ENCODE assay signal across 13 cellular contexts in the genomic region with DNA sequence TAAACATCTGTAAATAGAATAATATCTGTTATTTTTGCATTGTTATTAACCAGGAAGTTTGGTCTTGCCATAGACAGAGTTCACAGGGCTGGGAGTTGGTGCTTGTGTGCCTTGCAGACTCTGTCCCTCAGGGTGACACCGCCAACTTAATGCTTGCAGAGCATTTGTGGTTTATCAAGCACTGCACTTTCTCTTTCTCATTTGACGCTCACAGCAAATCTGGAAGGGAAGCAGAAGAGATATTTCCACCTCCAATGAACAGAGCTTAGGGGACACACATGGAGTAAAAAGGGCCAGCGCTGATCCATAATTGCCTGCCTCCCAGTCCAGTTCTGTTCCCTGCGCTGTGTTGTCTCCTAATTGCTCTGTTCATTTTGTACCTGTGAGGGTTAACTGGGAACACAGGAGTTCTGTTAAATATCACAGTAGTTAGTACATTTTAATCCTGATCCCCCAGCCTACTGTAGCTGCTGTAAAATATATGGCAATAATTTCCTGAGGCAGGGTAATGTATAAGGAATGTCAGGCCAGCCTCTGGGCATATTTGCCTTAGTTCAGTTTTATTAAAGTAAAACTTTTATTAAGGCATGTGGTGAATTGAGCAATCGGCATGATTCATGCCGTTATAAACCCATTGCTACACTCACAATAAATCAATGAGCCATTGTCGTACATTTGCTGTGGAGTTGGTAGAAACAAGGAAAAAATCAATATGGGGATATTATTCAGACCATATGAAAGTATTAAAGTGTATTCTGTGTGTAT.
A peak's percentile ranks its signal among the peaks of the same experiment; 100 is the strongest.
DNase-seq lines count a peak whose midpoint lies in the region; ATAC-seq and TF ChIP-seq lines count a peak whose summit lies in the region.
"Had no signal": no experiment of that assay in that cellular context is flagged by ENCODE, and none has a peak within 500 bp of the region (broad histone marks: within the 10 kb centered on the region; RNA-seq: fewer than 3 reads in every experiment).

No MANE protein-coding gene starts in this region.

- peak; percentile 34 for ATAC-seq in GM19463 (IDR thresholded peaks at IDR 0.05; ENCODE audit: unreplicated experiment)
- ATAC-seq in activated CD8-positive, alpha-beta T cell treated with anti-CD3 and anti-CD28 coated beads, Interleukin-2, amount 10 ng/mL, durations not matched to agents 7 days and 5 days = no peak
- ATAC-seq: activated naive CD8-positive, alpha-beta T cell treated with anti-CD3 and anti-CD28 coated beads, Interleukin-2, amount 50 U/mL, for 24 hours; naive thymus-derived CD8-positive, alpha-beta T cell had no signal

- H3K4me1 ChIP-seq in skeletal muscle satellite cell (ENCODE audit: control insufficient read depth, insufficient read depth, low read length) = peaks cover 60% of the 10 kb centered on the region
- no peaks in the 10 kb centered on the region for H3K4me1 ChIP-seq in CD8-positive, alpha-beta memory T cell (ENCODE audit: insufficient read depth, low read length)

- CTCF ChIA-PET in RWPE1 (lab: Yijun Ruan, JAX) = interaction anchor here (0.7 kb wide), 1 partner anchor 303 kb away, joined by 4 read pairs; no protein-coding TSS in a partner anchor
- CTCF ChIA-PET in activated CD8-positive, alpha-beta T cell treated with anti-CD3 and anti-CD28 coated beads, Interleukin-2, amount 10 ng/mL, durations not matched to agents 7 days and 5 days (lab: Charles Lee) = no interaction called here
- CTCF ChIA-PET in CD8-positive, alpha-beta memory T cell (lab: Charles Lee) = no interaction called here

- H3K4me2 ChIP-seq in skeletal muscle satellite cell (ENCODE audit: low read length) = peak overlapping the region; percentile 66
- H3K4me2 ChIP-seq: KMS-11 had no signal

- no peak overlapping the region for H3K27ac Mint-ChIP-seq in activated CD8-positive, alpha-beta T cell treated with anti-CD3 and anti-CD28 coated beads, Interleukin-2, amount 10 ng/mL, durations not matched to agents 7 days and 5 days
- no peak overlapping the region for H3K27ac Mint-ChIP-seq in CD8-positive, alpha-beta memory T cell
- H3K27ac Mint-ChIP-seq: activated naive CD8-positive, alpha-beta T cell treated with anti-CD3 and anti-CD28 coated beads, Interleukin-2, amount 50 U/mL, for 24 hours; naive thymus-derived CD8-positive, alpha-beta T cell had no signal

- H3K27ac ChIP-seq in RWPE1 = peak overlapping the region; percentile 91
- H3K27ac ChIP-seq in CD8-positive, alpha-beta memory T cell (ENCODE audit: low read depth, low read length) = no peak overlapping the region
- H3K27ac ChIP-seq: KMS-11 had no signal

- no peaks in the 10 kb centered on the region for H3K4me1 Mint-ChIP-seq in activated CD8-positive, alpha-beta T cell treated with anti-CD3 and anti-CD28 coated beads, Interleukin-2, amount 10 ng/mL, durations not matched to agents 7 days and 5 days (ENCODE audit: low read depth)
- H3K4me1 Mint-ChIP-seq in CD8-positive, alpha-beta memory T cell = no peaks in the 10 kb centered on the region
- H3K4me1 Mint-ChIP-seq: activated naive CD8-positive, alpha-beta T cell treated with anti-CD3 and anti-CD28 coated beads, Interleukin-2, amount 50 U/mL, for 24 hours; naive thymus-derived CD8-positive, alpha-beta T cell had no signal

- no peak for TF ChIP-seq CTCF in RWPE1 (conservative IDR thresholded peaks at IDR 0.05; ENCODE audit: low read depth)

- no peaks in the 10 kb centered on the region for H3K36me3 ChIP-seq in skeletal muscle satellite cell (ENCODE audit: insufficient read depth, low read length)
- H3K36me3 ChIP-seq in CD8-positive, alpha-beta memory T cell (ENCODE audit: insufficient read depth, low read length) = no peaks in the 10 kb centered on the region

- POLR2A ChIA-PET in RWPE1 (lab: Yijun Ruan, JAX; ENCODE audit: low non-redundant PET) = no interaction called here
- POLR2A ChIA-PET in activated CD8-positive, alpha-beta T cell treated with anti-CD3 and anti-CD28 coated beads, Interleukin-2, amount 10 ng/mL, durations not matched to agents 7 days and 5 days (lab: Charles Lee) = no interaction called here
- POLR2A ChIA-PET in CD8-positive, alpha-beta memory T cell (lab: Charles Lee) = no interaction called here

- H3K27me3 Mint-ChIP-seq in activated CD8-positive, alpha-beta T cell treated with anti-CD3 and anti-CD28 coated beads, Interleukin-2, amount 10 ng/mL, durations not matched to agents 7 days and 5 days (ENCODE audit: low read depth) = no peaks in the 10 kb centered on the region
- H3K27me3 Mint-ChIP-seq in CD8-positive, alpha-beta memory T cell = peaks cover 0 to 2% of the 10 kb centered on the region in 2 donors
- H3K27me3 Mint-ChIP-seq: activated naive CD8-positive, alpha-beta T cell treated with anti-CD3 and anti-CD28 coated beads, Interleukin-2, amount 50 U/mL, for 24 hours had no signal

- H3K9ac ChIP-seq in skeletal muscle satellite cell (ENCODE audit: low read depth, low read length) = peak overlapping the region; percentile 37
- H3K9ac ChIP-seq: KMS-11 had no signal

- H3K9me3 ChIP-seq in skeletal muscle satellite cell (replicated peaks; ENCODE audit: low read length) = no peaks in the 10 kb centered on the region
- no peaks in the 10 kb centered on the region for H3K9me3 ChIP-seq in CD8-positive, alpha-beta memory T cell (ENCODE audit: low read length)

- no peaks in the 10 kb centered on the region for H3K36me3 Mint-ChIP-seq in activated CD8-positive, alpha-beta T cell treated with anti-CD3 and anti-CD28 coated beads, Interleukin-2, amount 10 ng/mL, durations not matched to agents 7 days and 5 days (ENCODE audit: low read depth)
- no peaks in the 10 kb centered on the region for H3K36me3 Mint-ChIP-seq in CD8-positive, alpha-beta memory T cell
- H3K36me3 Mint-ChIP-seq: naive thymus-derived CD8-positive, alpha-beta T cell had no signal

- H3K27me3 ChIP-seq in skeletal muscle satellite cell (ENCODE audit: control insufficient read depth, insufficient read depth, low read length) = no peaks in the 10 kb centered on the region
- H3K27me3 ChIP-seq in CD8-positive, alpha-beta memory T cell (ENCODE audit: insufficient read depth, low read length, poor library complexity, severe bottlenecking) = no peaks in the 10 kb centered on the region

- H3K4me3 ChIP-seq in skeletal muscle satellite cell (ENCODE audit: low read length) = no peak overlapping the region
- H3K4me3 ChIP-seq in CD8-positive, alpha-beta memory T cell (ENCODE audit: low read length) = no peak overlapping the region

- H3K9me3 Mint-ChIP-seq in activated CD8-positive, alpha-beta T cell treated with anti-CD3 and anti-CD28 coated beads, Interleukin-2, amount 10 ng/mL, durations not matched to agents 7 days and 5 days (ENCODE audit: insufficient read depth) = no peaks in the 10 kb centered on the region
- H3K9me3 Mint-ChIP-seq in CD8-positive, alpha-beta memory T cell = no peaks in the 10 kb centered on the region
- H3K9me3 Mint-ChIP-seq: activated naive CD8-positive, alpha-beta T cell treated with anti-CD3 and anti-CD28 coated beads, Interleukin-2, amount 50 U/mL, for 24 hours had no signal

- DNase-seq in RWPE1 (ENCODE audit: low spot score) (peak; percentile 79), fibroblast of peridontal ligament (ENCODE audit: extremely low read depth) (peak; percentile 92), DMS79 treated with DMSO at 0.1 percent for 48 hours (lab: John Stamatoyannopoulos, UW) (no peak), NCI-H748 treated with DMSO at 0.1 percent for 48 hours (lab: John Stamatoyannopoulos, UW) (no peak)
- DNase-seq in activated CD8-positive, alpha-beta T cell treated with anti-CD3 and anti-CD28 coated beads, Interleukin-2, amount 10 ng/mL, durations not matched to agents 7 days and 5 days = no peak
- DNase-seq in CD8-positive, alpha-beta memory T cell = no peak
- DNase-seq: activated CD4-positive, alpha-beta T cell treated with anti-CD3 and anti-CD28 coated beads, Interleukin-2, amount 50 U/mL, for 1 hour; activated naive CD8-positive, alpha-beta T cell treated with anti-CD3 and anti-CD28 coated beads, Interleukin-2, amount 50 U/mL, for 24 hours; GF-D8; naive thymus-derived CD8-positive, alpha-beta T cell had no signal

- no peak overlapping the region for H3K4me3 Mint-ChIP-seq in activated CD8-positive, alpha-beta T cell treated with anti-CD3 and anti-CD28 coated beads, Interleukin-2, amount 10 ng/mL, durations not matched to agents 7 days and 5 days
- no peak overlapping the region for H3K4me3 Mint-ChIP-seq in CD8-positive, alpha-beta memory T cell
- H3K4me3 Mint-ChIP-seq: activated naive CD8-positive, alpha-beta T cell treated with anti-CD3 and anti-CD28 coated beads, Interleukin-2, amount 50 U/mL, for 24 hours; naive thymus-derived CD8-positive, alpha-beta T cell had no signal

Comparison
In these comparisons a context has a peak if more than half of its experiments do, and no peak if none do; other contexts are left out.
1. DNase-seq: peak in RWPE1 (single experiment) and fibroblast of peridontal ligament (single experiment); none in activated CD8-positive, alpha-beta T cell treated with anti-CD3 and anti-CD28 coated beads, Interleukin-2, amount 10 ng/mL, durations not matched to agents 7 days and 5 days (single experiment), DMS79 treated with DMSO at 0.1 percent for 48 hours (single experiment), NCI-H748 treated with DMSO at 0.1 percent for 48 hours (single experiment) and CD8-positive, alpha-beta memory T cell (0 of 5).